ENCODE assay signal across 10 cellular contexts in the genomic region with DNA sequence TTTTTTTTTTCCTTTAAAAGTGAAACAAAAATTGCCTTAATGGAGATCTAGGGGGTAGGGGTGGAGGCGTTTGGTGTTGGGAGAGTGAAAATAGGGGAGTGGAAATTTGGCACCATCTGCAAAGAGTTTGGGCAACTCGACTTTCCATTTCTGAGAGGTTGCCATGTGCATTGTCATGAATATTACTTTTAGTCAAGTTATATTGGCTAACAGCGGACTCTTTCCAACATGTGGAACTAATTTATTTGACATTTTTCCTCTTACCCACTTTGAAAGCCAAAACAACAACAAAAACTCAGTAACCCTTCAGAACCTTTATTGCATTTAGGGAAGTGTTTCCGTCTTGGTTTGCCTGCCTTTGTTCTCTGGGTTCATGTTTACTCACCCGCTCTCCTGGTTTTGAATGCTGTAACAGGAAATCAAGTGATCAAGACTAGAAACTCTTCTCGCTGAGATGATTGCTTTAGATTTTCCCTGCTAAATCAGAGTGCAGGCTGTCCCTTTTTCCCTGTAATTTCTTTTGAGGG.
A peak's percentile ranks its signal among the peaks of the same experiment; 100 is the strongest.
DNase-seq lines count a peak whose midpoint lies in the region; ATAC-seq and TF ChIP-seq lines count a peak whose summit lies in the region.
"Had no signal": no experiment of that assay in that cellular context is flagged by ENCODE, and none has a peak within 500 bp of the region (broad histone marks: within the 10 kb centered on the region; RNA-seq: fewer than 3 reads in every experiment).

No MANE protein-coding gene starts in this region.

- peak overlapping the region; percentile 72 for H3K27ac ChIP-seq in caudate nucleus (ENCODE audit: low read depth, low read length)
- H3K27ac ChIP-seq in left lung, result peak overlapping the region; percentile 67 to 68
- peak overlapping the region in 3 of 4 donors; percentile 2 to 67 (median 22) for H3K27ac ChIP-seq in tibial nerve
- H3K27ac ChIP-seq in PC-3 (ENCODE audit: low read length), result no peak overlapping the region
- H3K27ac ChIP-seq: C4-2B, SJSA1 had no signal

- H3F3A ChIP-seq in PC-3 (ENCODE audit: low read length, unreplicated experiment), result no peaks in the 10 kb centered on the region

- CTCF ChIA-PET in PC-3 (lab: Charles Lee), result no interaction called here

- no TSS peak for BruUV-seq in PC-3 (replicated peaks; lab: Mats Ljungman, UMichigan)

- no peaks in the 10 kb centered on the region for H3K9me3 Mint-ChIP-seq in activated T-cell treated with anti-CD3 and anti-CD28 coated beads, Interleukin-2, amount 50 U/mL, for 24 hours
- no peaks in the 10 kb centered on the region for H3K9me3 Mint-ChIP-seq in activated T-cell treated with anti-CD3 and anti-CD28 coated beads, Interleukin-2, amount 50 U/mL, for 4 hours

- no peaks in the 10 kb centered on the region for H3K9me2 ChIP-seq in PC-3 (replicated peaks; ENCODE audit: low read length)

- H3K27me3 ChIP-seq in left lung (no peaks in the 10 kb centered on the region), tibial nerve (no peaks in the 10 kb centered on the region), PC-3 (ENCODE audit: low read length) (no peaks in the 10 kb centered on the region)

- POLR2A ChIA-PET in PC-3 (lab: Charles Lee; ENCODE audit: unreplicated experiment), result no interaction called here

- no peaks in the 10 kb centered on the region for H4K20me1 ChIP-seq in PC-3 (ENCODE audit: low read length)

- 34 to 36% methylated on average over 6 of the region's 6 CpGs for WGBS in tibial nerve, 2 donors

- H3K9me3 ChIP-seq in left lung, result no peaks in the 10 kb centered on the region
- H3K9me3 ChIP-seq in tibial nerve, result no peaks in the 10 kb centered on the region
- no peaks in the 10 kb centered on the region for H3K9me3 ChIP-seq in PC-3 (ENCODE audit: low read length)
- H3K9me3 ChIP-seq: SJSA1 had no signal

- no peak overlapping the region for H3K9ac ChIP-seq in PC-3 (ENCODE audit: low read length)

- TF ChIP-seq EP300 in tibial nerve (IDR thresholded peaks at IDR 0.05), result peak in 1 of 2 donors; percentile 67

- peaks cover 55% of the 10 kb centered on the region for H3K4me1 Mint-ChIP-seq in activated T-cell treated with anti-CD3 and anti-CD28 coated beads, Interleukin-2, amount 50 U/mL, for 24 hours (ENCODE audit: low read depth)
- peaks cover 33% of the 10 kb centered on the region for H3K4me1 Mint-ChIP-seq in activated T-cell treated with anti-CD3 and anti-CD28 coated beads, Interleukin-2, amount 50 U/mL, for 4 hours (ENCODE audit: low read depth)

- H2AFZ ChIP-seq in PC-3 (ENCODE audit: low read length), result no peak overlapping the region

- H3K4me2 ChIP-seq in PC-3 (ENCODE audit: low read length), result no peak overlapping the region

- H3K4me3 Mint-ChIP-seq in activated T-cell treated with anti-CD3 and anti-CD28 coated beads, Interleukin-2, amount 50 U/mL, for 24 hours, result peak overlapping the region; percentile 34
- no peak overlapping the region for H3K4me3 Mint-ChIP-seq in activated T-cell treated with anti-CD3 and anti-CD28 coated beads, Interleukin-2, amount 50 U/mL, for 4 hours

- peak overlapping the region; percentile 85 for H3K27ac Mint-ChIP-seq in activated T-cell treated with anti-CD3 and anti-CD28 coated beads, Interleukin-2, amount 50 U/mL, for 24 hours

- no peaks in the 10 kb centered on the region for H3K36me3 Mint-ChIP-seq in activated T-cell treated with anti-CD3 and anti-CD28 coated beads, Interleukin-2, amount 50 U/mL, for 24 hours (ENCODE audit: low read depth)
- no peaks in the 10 kb centered on the region for H3K36me3 Mint-ChIP-seq in activated T-cell treated with anti-CD3 and anti-CD28 coated beads, Interleukin-2, amount 50 U/mL, for 4 hours (ENCODE audit: insufficient read depth)

- intact Hi-C loops in left lung (cut with DNase I) (no loop called here), PC-3 (cut with micrococcal nuclease) (no loop called here)

- no peak for DNase-seq in activated T-cell treated with anti-CD3 and anti-CD28 coated beads, Interleukin-2, amount 50 U/mL, for 24 hours
- no peak for DNase-seq in activated T-cell treated with anti-CD3 and anti-CD28 coated beads, Interleukin-2, amount 50 U/mL, for 4 hours
- DNase-seq in caudate nucleus (lab: John Stamatoyannopoulos, UW) (no peak), left lung (no peak), tibial nerve (ENCODE audit: low spot score in 2 of 2) (no peak), NCI-H2171 (lab: John Stamatoyannopoulos, UW) (no peak), PC-3 (no peak)

- H3K4me1 ChIP-seq in left lung, result peaks cover 18 to 44% of the 10 kb centered on the region in 2 donors
- peaks cover 0 to 45% (median 4%) of the 10 kb centered on the region in 4 donors for H3K4me1 ChIP-seq in tibial nerve
- H3K4me1 ChIP-seq in PC-3 (ENCODE audit: insufficient read depth, low read length), result peaks cover 17% of the 10 kb centered on the region
- H3K4me1 ChIP-seq: SJSA1 had no signal

- no peaks in the 10 kb centered on the region for H3K79me2 ChIP-seq in PC-3 (ENCODE audit: low read length)

- no peak for TF ChIP-seq CTCF in left lung (IDR thresholded peaks at IDR 0.05)
- no peak for TF ChIP-seq CTCF in tibial nerve (IDR thresholded peaks at IDR 0.05)
- no peak for TF ChIP-seq CTCF in PC-3 (conservative IDR thresholded peaks at IDR 0.05; ENCODE audit: low read depth, low read length)

- no peak for TF ChIP-seq POLR2A in tibial nerve (IDR thresholded peaks at IDR 0.05)

- H3K36me3 ChIP-seq in left lung, result no peaks in the 10 kb centered on the region
- no peaks in the 10 kb centered on the region for H3K36me3 ChIP-seq in tibial nerve
- no peaks in the 10 kb centered on the region for H3K36me3 ChIP-seq in PC-3 (ENCODE audit: low read depth, low read length)
- H3K36me3 ChIP-seq: SJSA1 had no signal

- no peaks in the 10 kb centered on the region for H3K27me3 Mint-ChIP-seq in activated T-cell treated with anti-CD3 and anti-CD28 coated beads, Interleukin-2, amount 50 U/mL, for 24 hours
- H3K27me3 Mint-ChIP-seq in activated T-cell treated with anti-CD3 and anti-CD28 coated beads, Interleukin-2, amount 50 U/mL, for 4 hours (ENCODE audit: low read depth), result no peaks in the 10 kb centered on the region

- H3K4me3 ChIP-seq in left lung, result peak overlapping the region in 1 of 2 donors; percentile 7
- H3K4me3 ChIP-seq in tibial nerve, result peak overlapping the region in 1 of 4 donors; percentile 32
- H3K4me3 ChIP-seq in PC-3 (ENCODE audit: low read length), result no peak overlapping the region
- H3K4me3 ChIP-seq: SJSA1 had no signal

- ATAC-seq in activated T-cell treated with anti-CD3 and anti-CD28 coated beads, Interleukin-2, amount 50 U/mL, for 4 hours, result no peak
- ATAC-seq in left lung (peak; percentile 29), GM21529 (IDR thresholded peaks at IDR 0.05; ENCODE audit: unreplicated experiment) (no peak), PC-3 (no peak)
